In the genomic region with DNA sequence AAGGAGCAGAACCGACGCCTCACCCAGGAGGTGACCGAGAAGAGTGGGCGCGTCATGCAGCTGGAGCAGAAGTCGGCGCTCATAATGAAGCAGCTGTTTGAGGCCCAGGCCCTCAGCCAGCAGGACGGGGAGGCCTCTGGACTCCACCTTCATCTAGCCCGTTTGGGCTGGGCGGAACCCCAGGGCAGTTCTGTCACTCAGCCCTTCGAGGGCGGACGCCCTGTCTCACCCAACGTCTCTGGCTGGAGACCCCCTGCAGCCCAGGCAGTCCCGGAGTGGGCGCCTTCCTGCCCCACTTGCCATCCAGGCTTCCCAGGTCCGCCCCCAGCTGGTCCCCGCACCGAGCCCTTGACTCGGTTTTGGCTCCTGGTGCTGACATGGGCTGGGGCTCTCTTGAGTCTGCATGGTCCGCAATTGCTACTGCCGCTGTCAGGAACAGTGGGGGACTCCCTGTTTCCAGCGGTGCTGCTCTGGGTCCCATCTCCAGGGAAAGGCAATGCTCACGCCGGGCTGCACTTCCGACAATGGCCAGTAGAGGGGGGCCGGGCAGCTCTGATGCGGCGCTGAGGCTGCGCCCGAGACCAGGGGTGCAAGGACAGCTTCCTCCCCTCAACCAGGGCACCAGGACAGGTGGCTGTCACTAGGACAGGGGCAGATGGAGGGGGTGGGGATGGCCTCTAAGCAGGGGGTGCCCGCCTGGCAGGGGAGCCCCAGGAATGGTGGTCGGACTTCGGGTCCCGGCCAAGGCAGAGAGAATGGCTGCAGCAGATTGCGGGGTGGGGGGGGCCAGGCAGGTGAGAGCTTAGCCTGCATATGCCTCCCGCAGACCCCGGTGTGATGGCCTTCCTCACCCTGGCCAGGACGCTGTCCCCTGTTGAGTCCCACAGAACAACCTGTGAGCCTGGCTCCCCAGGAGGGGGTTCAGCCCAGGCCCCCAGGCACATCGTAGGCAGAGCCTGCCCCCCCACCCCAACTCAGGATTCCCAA, we compare ENCODE assay signal across 8 cellular contexts.
DNase-seq lines count a peak whose midpoint lies in the region; ATAC-seq and TF ChIP-seq lines count a peak whose summit lies in the region.

No MANE protein-coding gene starts in this region.

- peaks cover 3% of the 10 kb centered on the region for H3K36me3 ChIP-seq in MG63

- no peak overlapping the region for H3K4me3 ChIP-seq in MG63
- H3K4me3 ChIP-seq in cardiac fibroblast (replicated peaks in 1 of 2; ENCODE audit: low read depth in 2 of 2, low read length in 2 of 2): no peak overlapping the region

- ATAC-seq in activated CD4-positive, CD25-positive, alpha-beta regulatory T cell treated with anti-CD3 and anti-CD28 coated beads, Interleukin-2, amount 50 U/mL, for 24 hours: peak; percentile 66 to 76
- ATAC-seq in left colon (peak; percentile 92), HG03280 (IDR thresholded peaks at IDR 0.05; ENCODE audit: unreplicated experiment) (no peak)

- DNase-seq in AG09319 (ENCODE audit: extremely low read depth, low read depth): no peak
- DNase-seq in GM19240 (ENCODE audit: insufficient read length, low spot score): peak; percentile 75
- peak; percentile 13 for DNase-seq in MG63
- peak; percentile 48 to 55 for DNase-seq in cardiac fibroblast (ENCODE audit: low read depth in 2 of 2)
- peak; percentile 60 to 84 for DNase-seq in left colon
- DNase-seq in stimulated activated CD4-positive, alpha-beta T cell treated with anti-CD3 and anti-CD28 coated beads, Interleukin-2, amount 100 ng/mL, for 4 hours (ENCODE audit: low read depth): peak; percentile 41

- no peaks in the 10 kb centered on the region for H3K9me3 ChIP-seq in MG63

- TF ChIP-seq CTCF in AG09319 (IDR thresholded peaks at IDR 0.05; ENCODE audit: low read depth, low read length) (peak; percentile 96), cardiac fibroblast (IDR thresholded peaks at IDR 0.05; ENCODE audit: low read depth, low read length) (peak; percentile 97)

- intact Hi-C loops in left colon (cut with DNase I, micrococcal nuclease): no loop called here

- H3K27me3 ChIP-seq in MG63: no peaks in the 10 kb centered on the region
